8 cellular contexts compared by ENCODE assay signal in the genomic region with DNA sequence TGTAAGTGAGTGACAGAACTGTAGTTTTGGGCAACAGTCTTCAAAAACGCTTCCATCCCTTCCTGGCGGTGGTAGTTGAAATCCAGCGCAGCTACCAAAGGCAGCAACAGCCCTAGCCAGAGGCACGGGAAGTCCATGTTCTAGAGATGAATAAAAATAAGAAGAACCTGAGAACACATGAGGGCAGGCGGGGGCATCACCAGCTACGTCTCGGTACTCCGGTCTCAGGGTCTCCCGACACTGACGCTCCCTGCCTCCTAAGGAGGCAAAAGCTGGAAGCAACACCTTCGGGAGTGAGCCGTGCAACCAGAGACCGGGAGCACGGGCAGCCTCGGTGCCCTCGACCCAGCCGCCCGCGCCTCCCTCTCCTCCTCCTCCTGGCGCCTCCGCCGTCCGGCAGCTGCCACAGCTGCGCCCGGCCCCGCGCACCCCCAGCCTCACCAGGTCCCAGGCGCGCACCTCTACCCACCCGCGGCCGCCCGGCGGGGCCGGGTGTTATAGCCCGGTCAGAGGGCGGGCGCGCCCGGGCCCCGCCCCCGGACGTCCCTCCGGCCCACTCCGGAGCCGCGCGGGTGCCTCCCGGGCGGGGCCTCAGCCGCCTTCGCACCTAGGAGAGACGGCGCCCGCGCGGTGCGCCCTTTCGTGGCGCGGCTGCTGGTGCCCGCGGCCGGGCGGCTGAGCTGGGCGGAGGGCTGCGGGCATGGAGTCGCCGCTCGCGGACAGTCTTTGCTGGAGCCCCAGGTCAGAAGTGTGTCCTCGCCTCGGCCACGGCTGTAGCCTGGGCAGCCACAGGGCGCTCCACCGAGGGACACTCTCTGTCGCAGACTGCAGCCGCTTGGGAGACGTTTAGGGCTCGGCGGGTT. TPM values are rescaled to one million over a fixed set of nuclear protein-coding genes. Genes with fewer than 3 reads are reported as not detected.
A peak's percentile ranks its signal among the peaks of the same experiment; 100 is the strongest.
DNase-seq lines count a peak whose midpoint lies in the region; ATAC-seq and TF ChIP-seq lines count a peak whose summit lies in the region.

A gene (minus strand): TSS at position 471 of the 863 bp plus-strand sequence. CDS start 334 bp downstream, at position 137.

- DNase-seq in Caco-2 (peak; percentile 66 to 83), HPDE6-E6E7 (ENCODE audit: extremely low spot score) (peak; percentile 84), left cardiac atrium (peak; percentile 75), posterior cingulate gyrus (peak; percentile 43 to 97 (median 66)), tibial nerve (ENCODE audit: low spot score in 2 of 2) (peak in 1 of 2 donors; percentile 40)
- DNase-seq in activated naive CD8-positive, alpha-beta T cell treated with anti-CD3 and anti-CD28 coated beads, Interleukin-2, amount 50 U/mL, for 16 hours (ENCODE audit: low read depth, low spot score) = peak; percentile 49

- intact Hi-C loops in Caco-2 (cut with micrococcal nuclease; ENCODE audit: unreplicated experiment) = no loop called here
- intact Hi-C loops in left cardiac atrium (cut with DNase I) = no loop called here
- intact Hi-C loops in posterior cingulate gyrus (cut with DNase I) = loop anchor here (5.0 kb wide), 1 partner anchor 44 kb away; no protein-coding TSS in a partner anchor

- 0 out of 2 replicates have a peak, but pooled peaks cover 5% of the 10 kb centered on the region for H3K79me2 ChIP-seq in SU-DHL-6 (ENCODE audit: insufficient read depth, low read length)

- peak within 1 kb of the TSS; percentile 82 for H3K4me3 Mint-ChIP-seq in Caco-2 (ENCODE audit: unreplicated experiment)

- TSS peak; percentile 54 for BruUV-seq in Caco-2 (replicated peaks; lab: Mats Ljungman, UMichigan)

- H3K4me2 ChIP-seq in SU-DHL-6 (ENCODE audit: low read depth, low read length, poor library complexity, severe bottlenecking) = peak within 1 kb of the TSS; percentile 78

- peak; percentile 83 to 88 for TF ChIP-seq POLR2A in tibial nerve (IDR thresholded peaks at IDR 0.05)

- H3K27me3 Mint-ChIP-seq in Caco-2 (ENCODE audit: insufficient read depth, unreplicated experiment) = peaks cover 4% of the 10 kb centered on the region

- no peaks in the 10 kb centered on the region for H3K9me3 Mint-ChIP-seq in Caco-2 (ENCODE audit: unreplicated experiment)

- peak in 1 of 2 donors; percentile 55 for TF ChIP-seq EP300 in tibial nerve (IDR thresholded peaks at IDR 0.05)

- no peaks in the 10 kb centered on the region for H3K9me3 ChIP-seq in Caco-2
- H3K9me3 ChIP-seq in SU-DHL-6 (ENCODE audit: insufficient read depth, low read length) = no peaks in the 10 kb centered on the region
- peaks cover 0 to 3% (median under 1%) of the 10 kb centered on the region in 4 donors for H3K9me3 ChIP-seq in tibial nerve

- H4K20me1 ChIP-seq in SU-DHL-6 (ENCODE audit: low read depth, low read length) = no peaks in the 10 kb centered on the region

- CTCF ChIA-PET in Caco-2 (lab: Charles Lee) = interaction anchor here (0.9 kb wide), 1 partner anchor 33 kb away, joined by 3 read pairs; no protein-coding TSS in a partner anchor

- H3K27me3 ChIP-seq in Caco-2 (replicated peaks; ENCODE audit: control insufficient read depth, insufficient read depth, low read length) = no peaks in the 10 kb centered on the region
- H3K27me3 ChIP-seq in SU-DHL-6 (ENCODE audit: low read length) = no peaks in the 10 kb centered on the region
- H3K27me3 ChIP-seq in tibial nerve = no peaks in the 10 kb centered on the region

- ATAC-seq in GM19468 (IDR thresholded peaks at IDR 0.05; ENCODE audit: extremely low read depth, unreplicated experiment) (peak; percentile 98), left cardiac atrium (peak; percentile 98 to 99)

- no peaks in the 10 kb centered on the region for H3K4me1 ChIP-seq in Caco-2
- H3K4me1 ChIP-seq in tibial nerve = peaks cover 0 to 22% (median 0%) of the 10 kb centered on the region in 4 donors

- no peaks in the 10 kb centered on the region for H3K9me2 ChIP-seq in SU-DHL-6 (replicated peaks; ENCODE audit: insufficient read depth, low read length)

- peak within 1 kb of the TSS; percentile 36 for H3K9ac ChIP-seq in SU-DHL-6 (ENCODE audit: low read length)

- H3K27ac Mint-ChIP-seq in Caco-2 (ENCODE audit: unreplicated experiment) = no peak within 1 kb of the TSS

- POLR2A ChIA-PET in Caco-2 (lab: Charles Lee) = interaction anchor here (1.0 kb wide), 1 partner anchor 9 kb away, joined by 3 read pairs; no protein-coding TSS in a partner anchor

- H3K27ac ChIP-seq in SU-DHL-6 (ENCODE audit: low read depth, low read length) (peak within 1 kb of the TSS; percentile 69), tibial nerve (peak within 1 kb of the TSS; percentile 66 to 77 (median 68))

- H2AFZ ChIP-seq in SU-DHL-6 (ENCODE audit: low read depth, low read length, severe bottlenecking) = peak within 1 kb of the TSS; percentile 62

- 2 to 3% methylated on average over 42 to 57 of the region's 81 CpGs for WGBS in tibial nerve, 2 donors

- no peaks in the 10 kb centered on the region for H3F3A ChIP-seq in SU-DHL-6 (ENCODE audit: insufficient read depth)

- H3K4me3 ChIP-seq in Caco-2 (ENCODE audit: low read depth, low read length) (peak within 1 kb of the TSS; percentile 86), SU-DHL-6 (ENCODE audit: insufficient read depth, low read length, poor library complexity, severe bottlenecking) (peak within 1 kb of the TSS; percentile 49), tibial nerve (peak within 1 kb of the TSS; percentile 55 to 75 (median 62))

- no peaks in the 10 kb centered on the region for H3K36me3 ChIP-seq in Caco-2 (ENCODE audit: control insufficient read depth, insufficient read depth, low read length)
- no peaks in the 10 kb centered on the region for H3K36me3 ChIP-seq in SU-DHL-6 (ENCODE audit: low read length)
- no peaks in the 10 kb centered on the region for H3K36me3 ChIP-seq in tibial nerve

- TF ChIP-seq CTCF in Caco-2 (IDR thresholded peaks at IDR 0.05; ENCODE audit: insufficient read depth in 1 of 2, low read depth in 1 of 2, low read length in 1 of 2, severe bottlenecking in 1 of 2, unreplicated experiment in 1 of 2) = no peak
- TF ChIP-seq CTCF in SU-DHL-6 (IDR thresholded peaks at IDR 0.05; ENCODE audit: insufficient read depth, low read length, poor library complexity, severe bottlenecking) = no peak
- TF ChIP-seq CTCF in tibial nerve (IDR thresholded peaks at IDR 0.05) = no peak

- H3K36me3 Mint-ChIP-seq in Caco-2 (ENCODE audit: insufficient read depth, unreplicated experiment) = no peaks in the 10 kb centered on the region

- peaks cover 5% of the 10 kb centered on the region for H3K4me1 Mint-ChIP-seq in Caco-2 (ENCODE audit: low read depth, unreplicated experiment)

RNA-seq across cellular contexts. Expression of the gene that starts here (rescaled TPM):
- 7.8 and 8.2 TPM in 2 replicates for total RNA-seq in Caco-2 (2022)
- total RNA-seq in left cardiac atrium = 10 to 100 TPM; 18.4 to 35.0 TPM
- 100 to 1,000 TPM in 1 of 4 donors, 10 to 100 TPM in 3; 54.0 to 117 (median 75.2) TPM for total RNA-seq in tibial nerve
